ENCODE assay signal across 9 cellular contexts in the genomic region with DNA sequence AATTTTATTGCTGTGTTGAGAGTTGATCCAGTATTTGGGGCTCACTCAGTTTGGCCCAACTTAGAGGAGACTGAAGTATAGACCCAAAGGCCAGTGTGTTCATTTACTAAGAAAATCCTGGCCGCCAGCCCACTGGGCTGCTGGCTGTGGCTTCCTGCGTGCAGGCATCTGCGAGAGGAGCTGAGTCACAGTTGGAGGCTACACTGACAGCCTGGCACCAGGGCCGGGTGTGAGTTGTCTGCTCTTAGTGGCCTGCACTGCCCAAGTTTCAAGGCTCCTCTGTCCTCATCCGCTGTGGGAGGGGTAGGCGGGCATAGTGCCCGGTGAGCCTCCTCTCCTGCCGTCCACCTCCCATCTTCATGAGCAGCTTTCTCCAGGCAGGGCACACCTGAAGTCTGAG. TPM values are rescaled to one million over a fixed set of nuclear protein-coding genes. Genes with fewer than 3 reads are reported as not detected.
DNase-seq lines count a peak whose midpoint lies in the region; ATAC-seq and TF ChIP-seq lines count a peak whose summit lies in the region.
"Had no signal": no experiment of that assay in that cellular context is flagged by ENCODE, and none has a peak within 500 bp of the region (broad histone marks: within the 10 kb centered on the region; RNA-seq: fewer than 3 reads in every experiment).

No MANE protein-coding gene starts in this region.

- H3K4me1 Mint-ChIP-seq in MCF 10A (ENCODE audit: insufficient read depth, unreplicated experiment): peaks cover 33% of the 10 kb centered on the region

- H3K4me1 ChIP-seq in stomach smooth muscle (ENCODE audit: control insufficient read depth, insufficient read depth, low read length): peaks cover 13% of the 10 kb centered on the region

- H3K9ac ChIP-seq in stomach smooth muscle (ENCODE audit: low read length in 2 of 2): no peak overlapping the region

- H3K27me3 Mint-ChIP-seq in MCF 10A (ENCODE audit: insufficient read depth, unreplicated experiment): no peaks in the 10 kb centered on the region

- no peak overlapping the region for H3K4me3 Mint-ChIP-seq in MCF 10A (ENCODE audit: unreplicated experiment)

- peaks cover 64% of the 10 kb centered on the region for H3K36me3 Mint-ChIP-seq in MCF 10A (ENCODE audit: insufficient read depth, unreplicated experiment)

- no peaks in the 10 kb centered on the region for H3K9me3 Mint-ChIP-seq in MCF 10A (ENCODE audit: unreplicated experiment)
- H3K9me3 Mint-ChIP-seq: activated T-cell treated with anti-CD3 and anti-CD28 coated beads, Interleukin-2, amount 50 U/mL, for 4 hours had no signal

- intact Hi-C loops in MCF 10A (cut with micrococcal nuclease): loop anchor here (1.0 to 10.0 kb wide), 3 partner anchors 52 to 147 kb away; a partner anchor contains a TSS

- H3K27ac ChIP-seq in layer of hippocampus (ENCODE audit: low read depth, low read length) (peak overlapping the region; percentile 21), stomach smooth muscle (ENCODE audit: low read length) (peak overlapping the region; percentile 80)

- peaks cover 26 to 61% of the 10 kb centered on the region in 2 donors for H3K36me3 ChIP-seq in stomach smooth muscle (ENCODE audit: control insufficient read depth in 2 of 2, insufficient read depth in 2 of 2, low read length in 2 of 2)

- ATAC-seq in GM19035 (IDR thresholded peaks at IDR 0.05; ENCODE audit: unreplicated experiment): no peak

- H3K27ac Mint-ChIP-seq in MCF 10A (ENCODE audit: low read depth, unreplicated experiment): peak overlapping the region; percentile 75

- CTCF ChIA-PET in MCF 10A (lab: Yijun Ruan, JAX): interaction anchor here (1.0 to 1.4 kb wide), 2 partner anchors 151 to 152 kb away, joined by 3 to 6 read pairs; no protein-coding TSS in a partner anchor

- no peaks in the 10 kb centered on the region for H3K27me3 ChIP-seq in layer of hippocampus (ENCODE audit: control insufficient read depth, insufficient read depth, low read length)
- no peaks in the 10 kb centered on the region for H3K27me3 ChIP-seq in stomach smooth muscle (ENCODE audit: control insufficient read depth in 1 of 2, insufficient read depth in 2 of 2, low read length in 2 of 2)

- DNase-seq in AG09309 (ENCODE audit: low read depth) (peak; percentile 88), MV-4-11 (lab: John Stamatoyannopoulos, UW) (peak; percentile 75), MCF 10A (ENCODE audit: unreplicated experiment) (peak; percentile 95), HT-29 (ENCODE audit: low spot score) (no peak), RPMI8226 (no peak)
- DNase-seq: activated T-cell treated with anti-CD3 and anti-CD28 coated beads, Interleukin-2, amount 50 U/mL, for 4 hours had no signal

- TF ChIP-seq CTCF in AG09309 (IDR thresholded peaks at IDR 0.05; ENCODE audit: control insufficient read depth, insufficient read depth, low read depth, low read length, missing control alignments): no peak
- no peak for TF ChIP-seq CTCF in MCF 10A (IDR thresholded peaks at IDR 0.05; ENCODE audit: unreplicated experiment)

- H3K9me3 ChIP-seq in stomach smooth muscle (ENCODE audit: control insufficient read depth in 2 of 2, low read length in 2 of 2): no peaks in the 10 kb centered on the region

- no peak overlapping the region for H3K4me3 ChIP-seq in AG09309 (ENCODE audit: control insufficient read depth, low read depth, low read length)
- H3K4me3 ChIP-seq in stomach smooth muscle (ENCODE audit: low read length in 2 of 2): peak overlapping the region in 1 of 2 donors; percentile 15

- BruUV-seq in MCF 10A (replicated peaks; lab: Mats Ljungman, UMichigan): no TSS peak

- POLR2A ChIA-PET in MCF 10A (lab: Yijun Ruan, JAX): interaction anchor here (0.6 to 1.5 kb wide), 3 partner anchors 54 to 107 kb away, joined by 3 read pairs; a partner anchor contains a TSS

RNA-seq across cellular contexts. Expression of a gene that starts 54.2 kb away (rescaled TPM):
- 5.5 and 9.2 TPM in 2 replicates for total RNA-seq in MCF 10A (2022)
- total RNA-seq in HT-29 (2014; rRNA removed; shearing (Covaris generic)): 3.5 and 3.9 TPM in 2 replicates

Comparison
In these comparisons a context has a peak if more than half of its experiments do, and no peak if none do; other contexts are left out.
1. DNase-seq: peak in AG09309 (single experiment), MV-4-11 (single experiment) and MCF 10A (single experiment); none in HT-29 (single experiment) and RPMI8226 (single experiment).